ENCODE assay signal across 23 cellular contexts in genomic region chr4:139304920-139305319, GRCh38. TPM values are rescaled to one million over a fixed set of nuclear protein-coding genes. Genes with fewer than 3 reads are reported as not detected.
DNase-seq lines count a peak whose midpoint lies in the region; ATAC-seq, FAIRE-seq and TF ChIP-seq lines count a peak whose summit lies in the region.
"Had no signal": no experiment of that assay in that cellular context is flagged by ENCODE, and none has a peak within 500 bp of the region (broad histone marks: within the 10 kb centered on the region; RNA-seq: fewer than 3 reads in every experiment).

No MANE protein-coding gene starts in this region.

- peaks cover 69% of the 10 kb centered on the region for H4K20me1 ChIP-seq in SK-N-SH (ENCODE audit: insufficient read depth)

- no peak overlapping the region for H2AFZ ChIP-seq in SK-N-SH (ENCODE audit: low read depth)

- H3K9me3 ChIP-seq in SK-N-SH (no peaks in the 10 kb centered on the region), A549 (no peaks in the 10 kb centered on the region; the same call in 2 of the 3 replicates), endodermal cell (ENCODE audit: control insufficient read depth, low read length) (peaks cover 20% of the 10 kb centered on the region)
- H3K9me3 ChIP-seq: adrenal gland had no signal

- H3K4me1 ChIP-seq in SK-N-SH (ENCODE audit: control insufficient read depth in 1 of 2, insufficient read depth in 2 of 2, low read depth in 1 of 2, low read length in 1 of 2) (peaks cover 7% of the 10 kb centered on the region in 2 experiments; a peak in 2 of 4 replicates), A549 (peaks cover 8% of the 10 kb centered on the region; the same call in 2 of the 3 replicates), endodermal cell (ENCODE audit: control insufficient read depth, insufficient read depth, low read length) (no peaks in the 10 kb centered on the region)

- H3K36me3 Mint-ChIP-seq in endodermal cell (ENCODE audit: low read depth), result peaks cover 45% of the 10 kb centered on the region

- peaks cover 90% of the 10 kb centered on the region for H3K79me2 ChIP-seq in SK-N-SH (ENCODE audit: insufficient read depth)

- TF ChIP-seq POLR2A in A549 (IDR thresholded peaks at IDR 0.05; ENCODE audit: low read length) (no peak), NB4 (IDR thresholded peaks at IDR 0.05; ENCODE audit: extremely low read depth, insufficient read length) (no peak)

- no peak overlapping the region for H3K4me3 Mint-ChIP-seq in endodermal cell

- H3K36me3 ChIP-seq in SK-N-SH (replicated peaks in 1 of 2; ENCODE audit: control insufficient read depth in 1 of 2, insufficient read depth in 2 of 2, low read length in 1 of 2) (peaks cover 0 to 32% of the 10 kb centered on the region in 2 experiments), endodermal cell (ENCODE audit: control insufficient read depth, insufficient read depth, low read length) (peaks cover 42% of the 10 kb centered on the region)
- H3K36me3 ChIP-seq: adrenal gland had no signal

- POLR2A ChIA-PET in SK-N-SH (lab: Yijun Ruan, JAX), result no interaction called here
- POLR2A ChIA-PET in A549 (lab: Yijun Ruan, JAX), result no interaction called here

- TF ChIP-seq EP300 in SK-N-SH (IDR thresholded peaks at IDR 0.05; ENCODE audit: borderline replicate concordance in 1 of 2, low read depth in 1 of 2, low read length in 1 of 2), result no peak
- TF ChIP-seq EP300 in A549 (IDR thresholded peaks at IDR 0.05), result no peak

- H3K4me2 ChIP-seq in SK-N-SH, result no peak overlapping the region
- H3K4me2 ChIP-seq in A549, result no peak overlapping the region

- ATAC-seq in SK-N-SH treated with all-trans-retinoic acid at 6 μM for 48 hours, result no peak
- ATAC-seq in A549, result no peak
- ATAC-seq in esophagus mucosa, result no peak
- ATAC-seq: left ventricle myocardium superior had no signal

- H3K27me3 ChIP-seq in SK-N-SH (ENCODE audit: insufficient read depth) (no peaks in the 10 kb centered on the region), endodermal cell (ENCODE audit: control insufficient read depth, insufficient read depth, low read length, poor library complexity, severe bottlenecking) (no peaks in the 10 kb centered on the region)
- H3K27me3 ChIP-seq: adrenal gland, spleen had no signal

- H3K27ac Mint-ChIP-seq in endodermal cell, result no peak overlapping the region

- H3K4me3 ChIP-seq in SK-N-SH (ENCODE audit: low read depth in 2 of 2, low read length in 1 of 2), result no peak overlapping the region
- H3K4me3 ChIP-seq in A549, result no peak overlapping the region
- H3K4me3 ChIP-seq in NB4 (ENCODE audit: low read depth, low read length), result peak overlapping the region; percentile 32
- peak overlapping the region; percentile 53 for H3K4me3 ChIP-seq in endodermal cell (ENCODE audit: low read length)
- H3K4me3 ChIP-seq: adrenal gland, spleen had no signal

- H3K27ac ChIP-seq in SK-N-SH (ENCODE audit: low read depth in 2 of 2, low read length in 1 of 2), result no peak overlapping the region
- no peak overlapping the region for H3K27ac ChIP-seq in A549
- no peak overlapping the region for H3K27ac ChIP-seq in endodermal cell (ENCODE audit: low read depth, low read length)
- H3K27ac ChIP-seq: 22Rv1, adrenal gland, RWPE1, spleen had no signal

- TF ChIP-seq CTCF in SK-N-SH (IDR thresholded peaks at IDR 0.05) (no peak), A549 (IDR thresholded peaks at IDR 0.05) (no peak), NB4 (IDR thresholded peaks at IDR 0.05; ENCODE audit: low read depth, low read length) (no peak), endodermal cell (conservative IDR thresholded peaks at IDR 0.05) (no peak)

- TF ChIP-seq RAD21 in SK-N-SH (IDR thresholded peaks at IDR 0.05; ENCODE audit: low read length) (no peak), A549 (conservative IDR thresholded peaks at IDR 0.05 in 1 of 2, IDR thresholded peaks at IDR 0.05 in 1 of 2) (no peak)

- CTCF ChIA-PET in SK-N-SH (lab: Yijun Ruan, JAX) (no interaction called here), A549 (lab: Yijun Ruan, JAX) (interaction anchor here (0.6 to 1.5 kb wide), 2 partner anchors 9 to 211 kb away, joined by 3 to 4 read pairs; no protein-coding TSS in a partner anchor)

- no peaks in the 10 kb centered on the region for H3K27me3 Mint-ChIP-seq in endodermal cell (ENCODE audit: insufficient read depth)

- peaks cover 15% of the 10 kb centered on the region for H3K9me3 Mint-ChIP-seq in endodermal cell

- DNase-seq in SK-N-SH, result no peak
- DNase-seq in A549 (ENCODE audit: low read depth in 1 of 2, low spot score in 1 of 2), result no peak
- no peak for DNase-seq in NB4 (ENCODE audit: low read depth)
- DNase-seq in endodermal cell, result no peak
- DNase-seq in hippocampal formation (lab: John Stamatoyannopoulos, UW), result no peak
- DNase-seq in DMS53 treated with DMSO at 0.1 percent for 48 hours (lab: John Stamatoyannopoulos, UW; ENCODE audit: unreplicated experiment), result no peak
- DNase-seq: activated CD4-positive, alpha-beta T cell treated with anti-CD3 and anti-CD28 coated beads for 48 hours; adrenal gland; AML-193; cortex of kidney; left ventricle myocardium superior; NCI-H1417; NCI-H524; spleen; stimulated activated CD4-positive, alpha-beta T cell treated with anti-CD3 and anti-CD28 coated beads, Interleukin-4, amount 100 ng/mL, for 4 hours had no signal

- no peak for FAIRE-seq in A549 (lab: Jason Lieb, UNC)
- FAIRE-seq: bronchial epithelial cell, G401.6, urothelium cell line had no signal

- 96% methylated on average over 2 of the region's 2 CpGs for WGBS in SK-N-SH (ENCODE audit: low lambda C conversion rate)
- 90% methylated on average over 2 of the region's 2 CpGs for WGBS in A549 (ENCODE audit: missing lambda C conversion rate)
- WGBS in endodermal cell (ENCODE audit: insufficient coverage in 1 of 2, insufficient read length in 1 of 2), 2 experiments, result 83 to 100% methylated on average over 1 to 2 of the region's 2 CpGs

- peaks cover 22% of the 10 kb centered on the region for H3F3A ChIP-seq in SK-N-SH (replicated peaks; ENCODE audit: insufficient read depth)

- H3K4me1 Mint-ChIP-seq in endodermal cell, result peaks cover 13% of the 10 kb centered on the region

- no peaks in the 10 kb centered on the region for H3K9me2 ChIP-seq in SK-N-SH

- no peak overlapping the region for H3K9ac ChIP-seq in SK-N-SH
- no peak overlapping the region for H3K9ac ChIP-seq in endodermal cell (ENCODE audit: extremely low read depth, low read length, poor library complexity, severe bottlenecking)

TF ChIP-seq in SK-N-SH treated with all-trans-retinoic acid at 6 μM for 48 hours, 23 proteins besides CTCF, POLR2A, EP300 and RAD21:
- TF ChIP-seq ZNF8 (CRISPR knock-in tag; IDR thresholded peaks at IDR 0.05) (peak; percentile 99), ARNTL (CRISPR knock-in tag; IDR thresholded peaks at IDR 0.05; ENCODE audit: borderline replicate concordance, low read depth) (no peak)

TF ChIP-seq in SK-N-SH, 30 proteins besides CTCF, POLR2A, EP300 and RAD21 (continues in another document):
- TF ChIP-seq TAF1 (IDR thresholded peaks at IDR 0.05; ENCODE audit: borderline replicate concordance, low read depth, low read length) (no peak), FOSL2 (IDR thresholded peaks at IDR 0.05; ENCODE audit: borderline replicate concordance, low read depth) (no peak), NFIC (IDR thresholded peaks at IDR 0.05; ENCODE audit: borderline replicate concordance) (no peak), RFX5 (IDR thresholded peaks at IDR 0.05; ENCODE audit: low read length) (no peak)

TF ChIP-seq in A549, 52 proteins besides CTCF, POLR2A, EP300 and RAD21:
- TF ChIP-seq CBX2 (IDR thresholded peaks at IDR 0.05; ENCODE audit: borderline replicate concordance, low read depth), result no peak
- TF ChIP-seq KDM1A (IDR thresholded peaks at IDR 0.05; ENCODE audit: low read depth), result 0 out of 2 replicates have a peak, but pooled peaks have one; percentile 44

RNA-seq across cellular contexts. Expression of gene NDUFC1, which starts 2.6 kb away (rescaled TPM):
- 75.9 and 101 TPM in 2 replicates for polyA plus RNA-seq in SK-N-SH (2012; rRNA removed)
- polyA plus RNA-seq in SK-N-SH (2012; cell fraction: cytosol; rRNA removed), result 95.9 and 108 TPM in 2 replicates
- polyA plus RNA-seq in SK-N-SH (2012; cell fraction: nucleus; rRNA removed), result 34.3 and 43.0 TPM in 2 replicates
- 45.7 and 63.3 TPM in 2 replicates for polyA plus RNA-seq in A549 (2011; rRNA removed)
- polyA plus RNA-seq in A549 (2012; cell fraction: cytosol; rRNA removed), result 52.7 and 58.6 TPM in 2 replicates
- polyA plus RNA-seq in A549 (2012; cell fraction: nucleus; rRNA removed), result 22.1 and 22.7 TPM in 2 replicates
- polyA plus RNA-seq in A549 (2017; fragmentation: RNase III; extraction: RNeasy Plus Mini Kit Qiagen cat#74134 plus additional on column Dnase treatment), result 111 to 117 TPM (median 116 TPM) in 3 replicates
- polyA minus RNA-seq in A549 (2011; rRNA and poly(A)+ RNA removed), result 5.0 and 6.5 TPM in 2 replicates
- total RNA-seq in endodermal cell, result 10 to 100 TPM; 54.2 to 64.5 TPM
- 84.0 TPM for polyA plus RNA-seq in endodermal cell (2013, experiment 1 of 2)
- 82.4 TPM for polyA plus RNA-seq in endodermal cell (2013, experiment 2 of 2)
- total RNA-seq in esophagus mucosa, result 68.2 TPM

RNA-seq across cellular contexts. Expression of gene NAA15, which starts 3.6 kb away (rescaled TPM):
- polyA plus RNA-seq in SK-N-SH (2012; rRNA removed) (7.1 and 7.8 TPM in 2 replicates), A549 (2011; rRNA removed) (33.8 and 45.2 TPM in 2 replicates), A549 (2017; fragmentation: RNase III; extraction: RNeasy Plus Mini Kit Qiagen cat#74134 plus additional on column Dnase treatment) (29.2 to 35.6 TPM (median 31.7 TPM) in 3 replicates)
- 9.9 and 12.4 TPM in 2 replicates for polyA plus RNA-seq in SK-N-SH (2012; cell fraction: cytosol; rRNA removed)
- polyA plus RNA-seq in SK-N-SH (2012; cell fraction: nucleus; rRNA removed), result 4.2 and 8.4 TPM in 2 replicates
- polyA plus RNA-seq in A549 (2012; cell fraction: cytosol; rRNA removed), result 4.8 and 5.0 TPM in 2 replicates
- polyA plus RNA-seq in A549 (2012; cell fraction: nucleus; rRNA removed), result 3.9 and 5.3 TPM in 2 replicates
- 13.4 and 13.6 TPM in 2 replicates for polyA minus RNA-seq in A549 (2011; rRNA and poly(A)+ RNA removed)
- total RNA-seq in endodermal cell (10 to 100 TPM; 64.7 to 78.9 TPM), esophagus mucosa (35.5 TPM)
- 47.2 TPM for polyA plus RNA-seq in endodermal cell (2013, experiment 1 of 2)
- 44.2 TPM for polyA plus RNA-seq in endodermal cell (2013, experiment 2 of 2)

RNA-seq across cellular contexts. Expression of gene MGARP, which starts 24.9 kb away (rescaled TPM):
- polyA plus RNA-seq in SK-N-SH (2012; rRNA removed), result 20.3 and 22.9 TPM in 2 replicates
- polyA plus RNA-seq in SK-N-SH (2012; cell fraction: cytosol; rRNA removed), result 26.7 and 33.6 TPM in 2 replicates
- 4.5 and 7.4 TPM in 2 replicates for polyA plus RNA-seq in SK-N-SH (2012; cell fraction: nucleus; rRNA removed)
- 0.86 and 1.4 TPM in 2 replicates for polyA plus RNA-seq in A549 (2011; rRNA removed)
- polyA plus RNA-seq in A549 (2012; cell fraction: cytosol; rRNA removed), result 0.98 and 1.0 TPM in 2 replicates
- polyA plus RNA-seq in A549 (2012; cell fraction: nucleus; rRNA removed), result 0.34 and 0.37 TPM in 2 replicates
- 1.1 to 1.4 TPM (median 1.1 TPM) in 3 replicates for polyA plus RNA-seq in A549 (2017; fragmentation: RNase III; extraction: RNeasy Plus Mini Kit Qiagen cat#74134 plus additional on column Dnase treatment)
- 0.25 TPM in 1 of 2 replicates, not detected in the other for polyA minus RNA-seq in A549 (2011; rRNA and poly(A)+ RNA removed)
- total RNA-seq in endodermal cell, result 1 to 10 TPM in 1 of 2 donors, under 1 TPM in 1; 0.53 to 1.3 TPM
- polyA plus RNA-seq in endodermal cell (2013, experiment 1 of 2), result 1.2 TPM
- polyA plus RNA-seq in endodermal cell (2013, experiment 2 of 2), result 0.87 TPM
- 0.28 TPM for total RNA-seq in esophagus mucosa
- total RNA-seq: mononuclear cell had no signal

Comparison
In these comparisons a context has a peak if more than half of its experiments do, and no peak if none do; other contexts are left out.
1. H3K4me3 ChIP-seq: peak in NB4 (single experiment) and endodermal cell (single experiment); none in SK-N-SH (0 of 2) and A549 (single experiment).